18 cellular contexts compared by ENCODE assay signal in the genomic region with DNA sequence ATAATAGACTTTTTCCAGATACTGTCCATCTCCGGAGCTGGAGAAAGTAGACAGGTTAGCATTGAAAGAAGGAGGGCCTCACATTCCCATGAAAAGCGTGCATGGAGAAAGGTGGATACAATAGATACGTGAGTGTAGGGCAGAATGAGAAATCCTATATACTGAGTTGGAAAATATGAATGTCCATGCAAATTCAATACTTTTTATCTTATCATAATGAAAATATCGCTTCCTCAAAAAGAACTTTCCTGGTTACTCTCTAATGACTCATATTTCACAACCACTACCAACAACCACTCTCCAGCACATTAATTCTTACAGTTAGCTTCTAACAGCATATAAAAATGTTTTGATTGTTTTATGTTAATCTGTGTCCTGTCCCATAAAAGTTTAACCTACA. TPM values are rescaled to one million over a fixed set of nuclear protein-coding genes. Genes with fewer than 3 reads are reported as not detected.
DNase-seq lines count a peak whose midpoint lies in the region; ATAC-seq, FAIRE-seq and TF ChIP-seq lines count a peak whose summit lies in the region.
"Had no signal": no experiment of that assay in that cellular context is flagged by ENCODE, and none has a peak within 500 bp of the region (broad histone marks: within the 10 kb centered on the region; RNA-seq: fewer than 3 reads in every experiment).

No MANE protein-coding gene starts in this region.

- no peak overlapping the region for H3K9ac ChIP-seq in endothelial cell of umbilical vein (replicated peaks; ENCODE audit: extremely low read depth, insufficient read depth, low read length)

- no peaks in the 10 kb centered on the region for H4K20me1 ChIP-seq in endothelial cell of umbilical vein (replicated peaks; ENCODE audit: control insufficient read depth, extremely low read depth, insufficient read depth, low read length)

- H3K4me3 Mint-ChIP-seq in activated T-helper 1 cell treated with anti-CD3 and anti-CD28 coated beads, Interleukin-12 subunit alpha, Interleukin-12 subunit beta, Interleukin-2, Interleukin-4 antibody, amounts not matched to agents 30 ng/mL and 10 ng/mL and 1 ng/mL, durations not matched to agents 14 hours and 24 hours and 36 hours = no peak overlapping the region
- H3K4me3 Mint-ChIP-seq: activated naive CD4-positive, alpha-beta T cell treated with anti-CD3 and anti-CD28 coated beads, Interleukin-2, amount 50 U/mL, for 24 hours had no signal

- intact Hi-C loops in endothelial cell of umbilical vein (cut with micrococcal nuclease) (no loop called here), lower leg skin (cut with DNase I; ENCODE audit: low total_unique reads) (no loop called here)
- intact Hi-C loops in activated T-helper 1 cell treated with anti-CD3 and anti-CD28 coated beads, Interleukin-12 subunit alpha, Interleukin-12 subunit beta, Interleukin-2, Interleukin-4 antibody, amounts not matched to agents 30 ng/mL and 10 ng/mL and 1 ng/mL, durations not matched to agents 14 hours and 24 hours and 36 hours (cut with micrococcal nuclease) = no loop called here

- peak overlapping the region; percentile 68 for H3K4me2 ChIP-seq in endothelial cell of umbilical vein (ENCODE audit: insufficient read depth, low read length)

- WGBS in lower leg skin, 2 donors = 85 to 86% methylated on average over 4 of the region's 4 CpGs

- H3K9me3 ChIP-seq in endothelial cell of umbilical vein (replicated peaks; ENCODE audit: control insufficient read depth, insufficient read depth, low read length) = no peaks in the 10 kb centered on the region
- H3K9me3 ChIP-seq: right lobe of liver had no signal

- H3K79me2 ChIP-seq in endothelial cell of umbilical vein (ENCODE audit: control insufficient read depth, insufficient read depth, low read length) = no peaks in the 10 kb centered on the region

- CTCF ChIA-PET in endothelial cell of umbilical vein (lab: Charles Lee) = interaction anchor here (1.0 to 1.7 kb wide), 4 partner anchors 9 to 61 kb away, joined by 3 to 7 read pairs (median 3); no protein-coding TSS in a partner anchor

- no peaks in the 10 kb centered on the region for H3K9me1 ChIP-seq in endothelial cell of umbilical vein (replicated peaks; ENCODE audit: control insufficient read depth, extremely low read depth, insufficient read depth, low read length)

- H3K4me3 ChIP-seq in endothelial cell of umbilical vein (replicated peaks in 1 of 3; ENCODE audit: insufficient read depth in 1 of 3, low read depth in 1 of 3, low read length in 3 of 3) = no peak overlapping the region
- no peak overlapping the region for H3K4me3 ChIP-seq in lower leg skin (ENCODE audit: low read depth, poor library complexity, severe bottlenecking)
- H3K4me3 ChIP-seq: right lobe of liver had no signal

- H3K36me3 ChIP-seq in endothelial cell of umbilical vein (ENCODE audit: control insufficient read depth in 2 of 2, extremely low read depth in 1 of 2, insufficient read depth in 2 of 2, low read length in 2 of 2) = no peaks in the 10 kb centered on the region
- H3K36me3 ChIP-seq: right lobe of liver had no signal

- peak overlapping the region; percentile 7 for H3K27ac ChIP-seq in endothelial cell of umbilical vein (ENCODE audit: insufficient read depth, low read depth, low read length)
- H3K27ac ChIP-seq: right lobe of liver had no signal

- no TSS peak for BruUV-seq in endothelial cell of umbilical vein (replicated peaks; lab: Mats Ljungman, UMichigan)

- ATAC-seq in GM18858 (IDR thresholded peaks at IDR 0.05; ENCODE audit: unreplicated experiment) (peak; percentile 79), HG02759 (IDR thresholded peaks at IDR 0.05; ENCODE audit: unreplicated experiment) (peak; percentile 43), GM19467 (IDR thresholded peaks at IDR 0.05; ENCODE audit: unreplicated experiment) (no peak)
- ATAC-seq: activated CD4-positive, CD25-positive, alpha-beta regulatory T cell treated with anti-CD3 and anti-CD28 coated beads, Interleukin-2, amount 50 U/mL, for 24 hours had no signal

- H3K4me1 Mint-ChIP-seq in activated T-helper 1 cell treated with anti-CD3 and anti-CD28 coated beads, Interleukin-12 subunit alpha, Interleukin-12 subunit beta, Interleukin-2, Interleukin-4 antibody, amounts not matched to agents 30 ng/mL and 10 ng/mL and 1 ng/mL, durations not matched to agents 14 hours and 24 hours and 36 hours (ENCODE audit: low read depth) = no peaks in the 10 kb centered on the region
- H3K4me1 Mint-ChIP-seq: activated naive CD4-positive, alpha-beta T cell treated with anti-CD3 and anti-CD28 coated beads, Interleukin-2, amount 50 U/mL, for 24 hours had no signal

- no peaks in the 10 kb centered on the region for H3K36me3 Mint-ChIP-seq in activated T-helper 1 cell treated with anti-CD3 and anti-CD28 coated beads, Interleukin-12 subunit alpha, Interleukin-12 subunit beta, Interleukin-2, Interleukin-4 antibody, amounts not matched to agents 30 ng/mL and 10 ng/mL and 1 ng/mL, durations not matched to agents 14 hours and 24 hours and 36 hours (ENCODE audit: low read depth)
- H3K36me3 Mint-ChIP-seq: activated naive CD4-positive, alpha-beta T cell treated with anti-CD3 and anti-CD28 coated beads, Interleukin-2, amount 50 U/mL, for 24 hours had no signal

- H2AFZ ChIP-seq in endothelial cell of umbilical vein (ENCODE audit: low read depth, low read length) = no peak overlapping the region

- peaks cover 24% of the 10 kb centered on the region for H3K4me1 ChIP-seq in endothelial cell of umbilical vein (ENCODE audit: control insufficient read depth, extremely low read depth, insufficient read depth, low read length)
- H3K4me1 ChIP-seq: right lobe of liver had no signal

- no peak for TF ChIP-seq POLR2A in endothelial cell of umbilical vein (IDR thresholded peaks at IDR 0.05; ENCODE audit: low read depth, low read length)
- TF ChIP-seq POLR2A in lower leg skin (IDR thresholded peaks at IDR 0.05) = no peak

- no peak overlapping the region for H3K27ac Mint-ChIP-seq in activated T-helper 1 cell treated with anti-CD3 and anti-CD28 coated beads, Interleukin-12 subunit alpha, Interleukin-12 subunit beta, Interleukin-2, Interleukin-4 antibody, amounts not matched to agents 30 ng/mL and 10 ng/mL and 1 ng/mL, durations not matched to agents 14 hours and 24 hours and 36 hours
- H3K27ac Mint-ChIP-seq: activated naive CD4-positive, alpha-beta T cell treated with anti-CD3 and anti-CD28 coated beads, Interleukin-2, amount 50 U/mL, for 24 hours had no signal

- POLR2A ChIA-PET in endothelial cell of umbilical vein (lab: Charles Lee) = no interaction called here

- TF ChIP-seq CTCF in endothelial cell of umbilical vein (IDR thresholded peaks at IDR 0.05; ENCODE audit: extremely low read depth in 1 of 2, insufficient read depth in 1 of 2, low read depth in 1 of 2, low read length in 2 of 2) = no peak
- TF ChIP-seq CTCF in lower leg skin (IDR thresholded peaks at IDR 0.05) = no peak

- peaks cover 3% of the 10 kb centered on the region for H3K9me3 Mint-ChIP-seq in activated T-helper 1 cell treated with anti-CD3 and anti-CD28 coated beads, Interleukin-12 subunit alpha, Interleukin-12 subunit beta, Interleukin-2, Interleukin-4 antibody, amounts not matched to agents 30 ng/mL and 10 ng/mL and 1 ng/mL, durations not matched to agents 14 hours and 24 hours and 36 hours
- H3K9me3 Mint-ChIP-seq: activated naive CD4-positive, alpha-beta T cell treated with anti-CD3 and anti-CD28 coated beads, Interleukin-2, amount 50 U/mL, for 24 hours had no signal

- no peaks in the 10 kb centered on the region for H3K27me3 Mint-ChIP-seq in activated T-helper 1 cell treated with anti-CD3 and anti-CD28 coated beads, Interleukin-12 subunit alpha, Interleukin-12 subunit beta, Interleukin-2, Interleukin-4 antibody, amounts not matched to agents 30 ng/mL and 10 ng/mL and 1 ng/mL, durations not matched to agents 14 hours and 24 hours and 36 hours (ENCODE audit: insufficient read depth)

- dilution Hi-C loops in endothelial cell of umbilical vein (cut with MboI; ENCODE audit: extremely low pct_ligation_motif_present, low sequenced_read_pairs) = no loop called here

- H3K27me3 ChIP-seq in endothelial cell of umbilical vein (ENCODE audit: control insufficient read depth in 2 of 2, insufficient read depth in 2 of 2, low read length in 2 of 2) = no peaks in the 10 kb centered on the region
- H3K27me3 ChIP-seq: right lobe of liver had no signal

- peak; percentile 55 for FAIRE-seq in endothelial cell of umbilical vein (lab: Jason Lieb, UNC)
- FAIRE-seq: bronchial epithelial cell had no signal

- DNase-seq in NOMO-1 (lab: John Stamatoyannopoulos, UW; ENCODE audit: unreplicated experiment in 2 of 2) (peak; percentile 76 to 87), endothelial cell of umbilical vein (ENCODE audit: low read depth, low spot score) (peak; percentile 85), lower leg skin (ENCODE audit: low spot score in 2 of 2) (no peak)
- DNase-seq in activated T-helper 1 cell treated with anti-CD3 and anti-CD28 coated beads, Interleukin-12 subunit alpha, Interleukin-12 subunit beta, Interleukin-2, Interleukin-4 antibody, amounts not matched to agents 30 ng/mL and 10 ng/mL and 1 ng/mL, durations not matched to agents 14 hours and 24 hours and 36 hours (ENCODE audit: low spot score) = no peak
- DNase-seq: activated CD8-positive, alpha-beta memory T cell treated with anti-CD3 and anti-CD28 coated beads, Interleukin-2, amount 50 U/mL, for 48 hours; effector CD4-positive, alpha-beta T cell; NCI-H1930; NCI-H510A treated with DMSO at 0.1 percent for 48 hours; right lobe of liver; T-helper 1 cell had no signal

RNA-seq across cellular contexts. Expression of a gene that starts 22.0 kb away (rescaled TPM):
- total RNA-seq in endothelial cell of umbilical vein (2.7 and 2.9 TPM in 2 replicates), lower leg skin (10 to 100 TPM in 3 of 4 donors, 1 to 10 TPM in 1; 4.1 to 22.2 (median 15.0) TPM)
- polyA plus RNA-seq in endothelial cell of umbilical vein = 4.8 and 5.0 TPM in 2 replicates
- 3.4 and 4.2 TPM in 2 replicates for polyA plus RNA-seq in endothelial cell of umbilical vein (2011; cell fraction: cytosol; rRNA removed)
- polyA plus RNA-seq in endothelial cell of umbilical vein (2011; cell fraction: nucleus; rRNA removed) = 7.7 and 8.5 TPM in 2 replicates
- 5.8 and 86.9 TPM in 2 replicates for polyA plus RNA-seq in endothelial cell of umbilical vein (2012)
- polyA minus RNA-seq in endothelial cell of umbilical vein = 4.1 and 6.6 TPM in 2 replicates
- not detected for polyA minus RNA-seq in endothelial cell of umbilical vein (2011; cell fraction: cytosol; rRNA and poly(A)+ RNA removed)
- 2.4 and 7.1 TPM in 2 replicates for polyA minus RNA-seq in endothelial cell of umbilical vein (2011; cell fraction: nucleus; rRNA and poly(A)+ RNA removed)
- total RNA-seq in activated T-helper 1 cell treated with anti-CD3 and anti-CD28 coated beads, Interleukin-12 subunit alpha, Interleukin-12 subunit beta, Interleukin-2, Interleukin-4 antibody, amounts not matched to agents 30 ng/mL and 10 ng/mL and 1 ng/mL, durations not matched to agents 14 hours and 24 hours and 36 hours = not detected in 2 replicates
- total RNA-seq: bronchial epithelial cell, RPMI7951 had no signal

RNA-seq across cellular contexts. Expression of a gene that starts 38.0 kb away (rescaled TPM):
- total RNA-seq in endothelial cell of umbilical vein (not detected in 2 replicates), lower leg skin (1 to 10 TPM in 3 of 4 donors, under 1 TPM in 1; 0.25 to 1.6 (median 1.4) TPM)
- not detected in 2 replicates for polyA plus RNA-seq in endothelial cell of umbilical vein
- not detected in 2 replicates for polyA plus RNA-seq in endothelial cell of umbilical vein (2011; cell fraction: cytosol; rRNA removed)
- 0.29 TPM in 1 of 2 replicates, not detected in the other for polyA plus RNA-seq in endothelial cell of umbilical vein (2011; cell fraction: nucleus; rRNA removed)
- not detected in 2 replicates for polyA plus RNA-seq in endothelial cell of umbilical vein (2012)
- polyA minus RNA-seq in endothelial cell of umbilical vein = not detected in 2 replicates
- polyA minus RNA-seq in endothelial cell of umbilical vein (2011; cell fraction: cytosol; rRNA and poly(A)+ RNA removed) = not detected
- polyA minus RNA-seq in endothelial cell of umbilical vein (2011; cell fraction: nucleus; rRNA and poly(A)+ RNA removed) = 0.38 TPM in 1 of 2 replicates, not detected in the other
- total RNA-seq in activated T-helper 1 cell treated with anti-CD3 and anti-CD28 coated beads, Interleukin-12 subunit alpha, Interleukin-12 subunit beta, Interleukin-2, Interleukin-4 antibody, amounts not matched to agents 30 ng/mL and 10 ng/mL and 1 ng/mL, durations not matched to agents 14 hours and 24 hours and 36 hours = not detected in 2 replicates
- total RNA-seq: bronchial epithelial cell, RPMI7951, temporal lobe had no signal

Comparison
In these comparisons a context has a peak if more than half of its experiments do, and no peak if none do; other contexts are left out.
1. DNase-seq: peak in NOMO-1 (2 of 2) and endothelial cell of umbilical vein (single experiment); none in activated T-helper 1 cell treated with anti-CD3 and anti-CD28 coated beads, Interleukin-12 subunit alpha, Interleukin-12 subunit beta, Interleukin-2, Interleukin-4 antibody, amounts not matched to agents 30 ng/mL and 10 ng/mL and 1 ng/mL, durations not matched to agents 14 hours and 24 hours and 36 hours (single experiment) and lower leg skin (0 of 2).